In genomic region chr10:6918305-6918704, GRCh38 we compare ENCODE assay signal across 1 cellular context.
TF ChIP-seq lines count a peak whose summit lies in the region.

No MANE protein-coding gene starts in this region.

TF ChIP-seq in H1, 55 proteins besides CTCF, POLR2A, EP300 and RAD21 (continued from another document):
- TF ChIP-seq CHD7 (IDR thresholded peaks at IDR 0.05; ENCODE audit: insufficient replicate concordance, low read length): no peak
- TF ChIP-seq TBP (IDR thresholded peaks at IDR 0.05; ENCODE audit: low read depth, low read length): no peak
- TF ChIP-seq BRCA1 (IDR thresholded peaks at IDR 0.05; ENCODE audit: low read depth, low read length): no peak
- no peak for TF ChIP-seq KDM1A (IDR thresholded peaks at IDR 0.05; ENCODE audit: borderline replicate concordance, low read length)
- no peak for TF ChIP-seq TEAD4 (IDR thresholded peaks at IDR 0.05; ENCODE audit: low read depth, low read length)
